Comparison of ENCODE assay signal across 23 cellular contexts in genomic region chr1:22557341-22557950, GRCh38. TPM values are rescaled to one million over a fixed set of nuclear protein-coding genes. Genes with fewer than 3 reads are reported as not detected.
DNase-seq lines count a peak whose midpoint lies in the region; ATAC-seq, FAIRE-seq and TF ChIP-seq lines count a peak whose summit lies in the region.
"Had no signal": no experiment of that assay in that cellular context is flagged by ENCODE, and none has a peak within 500 bp of the region (broad histone marks: within the 10 kb centered on the region; RNA-seq: fewer than 3 reads in every experiment).

No MANE protein-coding gene starts in this region.

- peaks cover 92% of the 10 kb centered on the region for H3K27me3 Mint-ChIP-seq in nephron (ENCODE audit: low read depth)
- H3K27me3 Mint-ChIP-seq in GM23338 (ENCODE audit: insufficient read depth, low read depth, poor library complexity): peaks cover 43% of the 10 kb centered on the region

- H3K27ac ChIP-seq in HEK293 (ENCODE audit: extremely low read depth, low read depth, low read length): no peak overlapping the region
- H3K27ac ChIP-seq in GM23338 (ENCODE audit: low read depth): no peak overlapping the region
- H3K27ac ChIP-seq: BLaER1, hepatocyte, SK-N-MC had no signal

- H3K9me3 ChIP-seq in HEK293 (ENCODE audit: control insufficient read depth, insufficient read depth, low read depth, low read length): no peaks in the 10 kb centered on the region
- H3K9me3 ChIP-seq: BLaER1 had no signal

- H3K27ac Mint-ChIP-seq in nephron (peak overlapping the region; percentile 22 to 71 (median 63)), GM23338 (no peak overlapping the region)
- H3K27ac Mint-ChIP-seq: activated naive CD8-positive, alpha-beta T cell treated with anti-CD3 and anti-CD28 coated beads, Interleukin-2, amount 50 U/mL, for 24 hours; activated T-cell treated with anti-CD3 and anti-CD28 coated beads, Interleukin-2, amount 50 U/mL, for 72 hours; stimulated activated naive CD8-positive, alpha-beta T cell treated with anti-CD3 and anti-CD28 coated beads, Interleukin-15, Interleukin-2, amounts not matched to agents 100 ng/mL and 50 ng/mL, for 24 hours had no signal

- H3K4me3 ChIP-seq in HEK293 (ENCODE audit: low read depth, low read length): no peak overlapping the region
- no peak overlapping the region for H3K4me3 ChIP-seq in GM23338
- H3K4me3 ChIP-seq: BLaER1, hepatocyte, SK-N-MC had no signal

- no peaks in the 10 kb centered on the region for H3K9me3 Mint-ChIP-seq in nephron
- no peaks in the 10 kb centered on the region for H3K9me3 Mint-ChIP-seq in GM23338
- H3K9me3 Mint-ChIP-seq: activated naive CD8-positive, alpha-beta T cell treated with anti-CD3 and anti-CD28 coated beads, Interleukin-2, amount 50 U/mL, for 24 hours; activated T-cell treated with anti-CD3 and anti-CD28 coated beads, Interleukin-2, amount 50 U/mL, for 72 hours; stimulated activated naive CD8-positive, alpha-beta T cell treated with anti-CD3 and anti-CD28 coated beads, Interleukin-15, Interleukin-2, amounts not matched to agents 100 ng/mL and 50 ng/mL, for 24 hours had no signal

- POLR2A ChIA-PET in HEK293 (lab: Yijun Ruan, JAX): no interaction called here

- H4K20me1 ChIP-seq in GM23338 (replicated peaks; ENCODE audit: insufficient read depth): no peaks in the 10 kb centered on the region

- H3K36me3 Mint-ChIP-seq in nephron (ENCODE audit: low read depth): no peaks in the 10 kb centered on the region
- H3K36me3 Mint-ChIP-seq in GM23338 (ENCODE audit: low read depth): no peaks in the 10 kb centered on the region

- DNase-seq in NCI-H2029 treated with DMSO at 0.1 percent for 48 hours (lab: John Stamatoyannopoulos, UW): peak; percentile 53
- DNase-seq in astrocyte of the hippocampus (ENCODE audit: low read depth, low spot score): peak; percentile 7
- DNase-seq in cerebellar nuclear complex (lab: John Stamatoyannopoulos, UW): no peak
- DNase-seq in GM23338 (ENCODE audit: low spot score): no peak
- no peak for DNase-seq in HTR-8/SVneo (ENCODE audit: insufficient read length, low spot score)
- no peak for DNase-seq in NCI-H526 (lab: John Stamatoyannopoulos, UW)
- DNase-seq: activated CD4-positive, alpha-beta T cell treated with anti-CD3 and anti-CD28 coated beads, Interleukin-2, amount 50 U/mL, for 48 hours; activated naive CD8-positive, alpha-beta T cell treated with anti-CD3 and anti-CD28 coated beads, Interleukin-2, amount 50 U/mL, for 24 hours; activated T-cell treated with anti-CD3 and anti-CD28 coated beads, Interleukin-2, amount 50 U/mL, for 72 hours; H7; KBM-7; kidney glomerular epithelial cell; NCI-H187 treated with DMSO at 0.1 percent for 48 hours had no signal

- H2AFZ ChIP-seq in GM23338: no peak overlapping the region
- H2AFZ ChIP-seq: hepatocyte had no signal

- CTCF ChIA-PET in HEK293 (lab: Yijun Ruan, JAX): no interaction called here

- TF ChIP-seq CTCF in HEK293 (tag by site-specific recombination; IDR thresholded peaks at IDR 0.05) (no peak), nephron (IDR thresholded peaks at IDR 0.05; ENCODE audit: unreplicated experiment in 3 of 3) (no peak), GM23338 (conservative IDR thresholded peaks at IDR 0.05; ENCODE audit: low read depth in 2 of 2) (no peak)

- ATAC-seq in GM23338: no peak
- ATAC-seq: activated naive CD8-positive, alpha-beta T cell treated with anti-CD3 and anti-CD28 coated beads, Interleukin-2, amount 50 U/mL, for 24 hours; activated T-cell treated with anti-CD3 and anti-CD28 coated beads, Interleukin-2, amount 50 U/mL, for 72 hours had no signal

- H3K27me3 ChIP-seq in GM23338 (ENCODE audit: insufficient read depth): peaks cover 14% of the 10 kb centered on the region

- no peaks in the 10 kb centered on the region for H3K79me2 ChIP-seq in GM23338 (replicated peaks; ENCODE audit: insufficient read depth)
- H3K79me2 ChIP-seq: hepatocyte had no signal

- H3K36me3 ChIP-seq in HEK293 (ENCODE audit: control insufficient read depth in 2 of 2, insufficient read depth in 1 of 2, low read length in 2 of 2) (no peaks in the 10 kb centered on the region), GM23338 (ENCODE audit: insufficient read depth) (no peaks in the 10 kb centered on the region)
- H3K36me3 ChIP-seq: BLaER1 had no signal

- peak overlapping the region; percentile 12 to 45 (median 22) for H3K4me3 Mint-ChIP-seq in nephron
- H3K4me3 Mint-ChIP-seq in GM23338: no peak overlapping the region; the same call in 2 of the 3 replicates
- H3K4me3 Mint-ChIP-seq: activated naive CD8-positive, alpha-beta T cell treated with anti-CD3 and anti-CD28 coated beads, Interleukin-2, amount 50 U/mL, for 24 hours; activated T-cell treated with anti-CD3 and anti-CD28 coated beads, Interleukin-2, amount 50 U/mL, for 72 hours; stimulated activated naive CD8-positive, alpha-beta T cell treated with anti-CD3 and anti-CD28 coated beads, Interleukin-15, Interleukin-2, amounts not matched to agents 100 ng/mL and 50 ng/mL, for 24 hours had no signal

- no peak for FAIRE-seq in HTR-8/SVneo (lab: Jason Lieb, UNC)
- FAIRE-seq: TTC549 had no signal

- no peaks in the 10 kb centered on the region for H3K9me2 ChIP-seq in GM23338 (ENCODE audit: insufficient read depth)

- H3F3A ChIP-seq in GM23338 (replicated peaks; ENCODE audit: low read depth): no peaks in the 10 kb centered on the region

- no peak overlapping the region for H3K4me2 ChIP-seq in GM23338
- H3K4me2 ChIP-seq: BLaER1, hepatocyte had no signal

- H3K4me1 ChIP-seq in HEK293 (ENCODE audit: control insufficient read depth, insufficient read depth, low read length): no peaks in the 10 kb centered on the region
- H3K4me1 ChIP-seq in GM23338 (ENCODE audit: insufficient read depth): peaks cover 28% of the 10 kb centered on the region
- H3K4me1 ChIP-seq: BLaER1 had no signal

- H3K4me1 Mint-ChIP-seq in nephron (peaks cover 35% of the 10 kb centered on the region), GM23338 (peaks cover 36% of the 10 kb centered on the region)
- H3K4me1 Mint-ChIP-seq: activated naive CD8-positive, alpha-beta T cell treated with anti-CD3 and anti-CD28 coated beads, Interleukin-2, amount 50 U/mL, for 24 hours had no signal

TF ChIP-seq in HEK293, 187 proteins besides CTCF, POLR2A, EP300 and RAD21 (continues in another document):
- TF ChIP-seq ZNF146 (tag by site-specific recombination; IDR thresholded peaks at IDR 0.05) (no peak), FEZF1 (tag by site-specific recombination; IDR thresholded peaks at IDR 0.05) (peak; percentile 77), WT1 (tag by site-specific recombination; IDR thresholded peaks at IDR 0.05) (peak; percentile 81), ZNF600 (tag by site-specific recombination; IDR thresholded peaks at IDR 0.05) (0 out of 2 replicates have a peak, but pooled peaks have one; percentile 26), MEIS1 (CRISPR knock-in tag; IDR thresholded peaks at IDR 0.05; ENCODE audit: borderline replicate concordance) (no peak)

TF ChIP-seq in GM23338, 12 proteins besides CTCF, POLR2A, EP300 and RAD21 (continues in another document):
- no peak for TF ChIP-seq JUNB (IDR thresholded peaks at IDR 0.05; ENCODE audit: unreplicated experiment)
- no peak for TF ChIP-seq STAT1 (IDR thresholded peaks at IDR 0.05; ENCODE audit: unreplicated experiment)
- no peak for TF ChIP-seq NANOG (IDR thresholded peaks at IDR 0.05; ENCODE audit: borderline replicate concordance)
- TF ChIP-seq ETS1 (IDR thresholded peaks at IDR 0.05): no peak
- no peak for TF ChIP-seq POLR2AphosphoS5 (IDR thresholded peaks at IDR 0.05; ENCODE audit: low read depth)

RNA-seq across cellular contexts. Expression of gene EPHA8, which starts 5.8 kb away (rescaled TPM):
- total RNA-seq in GM23338 (2014; rRNA removed; shearing (Covaris generic)): 2.0 and 5.0 TPM in 2 replicates
- polyA plus RNA-seq in GM23338 (2016; fragmentation: Nextera tagmentation; extraction: Ambion mirVana): 2.0 and 2.3 TPM in 2 replicates
- total RNA-seq: activated T-cell treated with anti-CD3 and anti-CD28 coated beads, Interleukin-2, amount 50 U/mL, for 72 hours; hepatocyte; mucosa of gallbladder; posterior vena cava; ureter had no signal
- polyA plus RNA-seq: hepatocyte had no signal

Comparison
In these comparisons a context has a peak if more than half of its experiments do, and no peak if none do; other contexts are left out.
1. DNase-seq: peak in NCI-H2029 treated with DMSO at 0.1 percent for 48 hours (single experiment) and astrocyte of the hippocampus (single experiment); none in cerebellar nuclear complex (0 of 2), GM23338 (single experiment), HTR-8/SVneo (single experiment) and NCI-H526 (0 of 2).